8 cellular contexts compared by ENCODE assay signal in genomic region chr1:203480525-203481084, GRCh38. TPM values are rescaled to one million over a fixed set of nuclear protein-coding genes. Genes with fewer than 3 reads are reported as not detected.
DNase-seq lines count a peak whose midpoint lies in the region; ATAC-seq, FAIRE-seq and TF ChIP-seq lines count a peak whose summit lies in the region.
"Had no signal": no experiment of that assay in that cellular context is flagged by ENCODE, and none has a peak within 500 bp of the region (broad histone marks: within the 10 kb centered on the region; RNA-seq: fewer than 3 reads in every experiment).

No MANE protein-coding gene starts in this region.

- peak; percentile 41 to 77 (median 68) for ATAC-seq in pancreas
- ATAC-seq in HG03342 (IDR thresholded peaks at IDR 0.05; ENCODE audit: unreplicated experiment), result no peak

- H3K4me3 Mint-ChIP-seq in H9, result no peak overlapping the region

- H3K79me1 ChIP-seq in H9 (ENCODE audit: insufficient read depth, low read depth, low read length, poor library complexity, severe bottlenecking), result no peaks in the 10 kb centered on the region

- FAIRE-seq in pancreas (lab: Jason Lieb, UNC), result no peak

- no peak overlapping the region for H2BK12ac ChIP-seq in H9 (ENCODE audit: insufficient read length, low read depth, low read length)

- no peak overlapping the region for H2BK5ac ChIP-seq in H9 (ENCODE audit: insufficient read length, low read length)

- H3K9me3 ChIP-seq in H9 (ENCODE audit: control insufficient read depth, low read depth, low read length) (no peaks in the 10 kb centered on the region), pancreas (no peaks in the 10 kb centered on the region)

- H3K27ac ChIP-seq in H9 (ENCODE audit: insufficient read length, low read depth, low read length) (no peak overlapping the region), pancreas (peak overlapping the region in 1 of 4 donors; percentile 46)

- no peak overlapping the region for H2BK120ac ChIP-seq in H9 (ENCODE audit: low read depth, low read length, poor library complexity, severe bottlenecking)

- no peak overlapping the region for H4K8ac ChIP-seq in H9 (replicated peaks; ENCODE audit: insufficient read length, low read depth, low read length)

- no peak overlapping the region for H3K56ac ChIP-seq in H9 (ENCODE audit: insufficient read length, low read depth, low read length)

- no peaks in the 10 kb centered on the region for H3K23me2 ChIP-seq in H9 (ENCODE audit: insufficient read length, low read depth, low read length, poor library complexity, severe bottlenecking)

- H4K20me1 ChIP-seq in H9 (ENCODE audit: control insufficient read depth, insufficient read depth, insufficient read length), result no peaks in the 10 kb centered on the region

- no peaks in the 10 kb centered on the region for H3K9me3 Mint-ChIP-seq in H9

- TF ChIP-seq CTCF in H9 (conservative IDR thresholded peaks at IDR 0.05) (no peak), pancreas (IDR thresholded peaks at IDR 0.05) (no peak)

- no peak overlapping the region for H2BK15ac ChIP-seq in H9 (ENCODE audit: low read depth, low read length)

- no peak overlapping the region for H2AFZ ChIP-seq in H9 (ENCODE audit: low read length)

- no peak overlapping the region for H3K18ac ChIP-seq in H9 (ENCODE audit: insufficient read length, low read depth, low read length)

- peaks cover 15% of the 10 kb centered on the region for H3K27me3 Mint-ChIP-seq in H9 (ENCODE audit: low read depth)

- no peak overlapping the region for H3K4ac ChIP-seq in H9 (ENCODE audit: low read depth, low read length)

- H3K4me1 ChIP-seq in H9 (ENCODE audit: insufficient read depth, low read length) (peaks cover 3% of the 10 kb centered on the region; the same call in 1 of the 2 replicates), pancreas (no peaks in the 10 kb centered on the region)

- no peak overlapping the region for H3K4me3 ChIP-seq in pancreas

- no peaks in the 10 kb centered on the region for H3K27me3 ChIP-seq in H9 (ENCODE audit: insufficient read depth, low read length)
- H3K27me3 ChIP-seq in pancreas, result no peaks in the 10 kb centered on the region

- no peak overlapping the region for H2BK20ac ChIP-seq in H9 (ENCODE audit: low read depth, low read length, poor library complexity, severe bottlenecking)

- no peak overlapping the region for H3K23ac ChIP-seq in H9 (ENCODE audit: insufficient read length, low read depth, low read length)

- intact Hi-C loops in pancreas (cut with DNase I), result loop anchor here in 2 of 3 donors (5.0 to 10.0 kb wide), 2 partner anchors 136 to 208 kb away; no protein-coding TSS in a partner anchor

- WGBS in H9 (ENCODE audit: extremely low coverage, insufficient read length, low lambda C conversion rate), result no CpG with 5 or more reads among the region's 6 CpGs
- 32 to 42% methylated on average over 6 of the region's 6 CpGs for WGBS in pancreas, 2 donors

- no peak overlapping the region for H3K4me2 ChIP-seq in H9 (ENCODE audit: insufficient read depth, insufficient read length, low read length)

- peaks cover 14 to 19% of the 10 kb centered on the region in 2 experiments for H3K4me1 Mint-ChIP-seq in H9

- no peaks in the 10 kb centered on the region for H3K36me3 Mint-ChIP-seq in H9 (ENCODE audit: insufficient read depth in 1 of 3, low read depth in 3 of 3)

- H2AK5ac ChIP-seq in H9 (ENCODE audit: insufficient read length, low read length), result no peak overlapping the region

- no peak overlapping the region for H4K5ac ChIP-seq in H9 (ENCODE audit: insufficient read length, low read depth, low read length)

- no peak overlapping the region for H3K14ac ChIP-seq in H9 (ENCODE audit: insufficient read depth, low read length)

- no peak overlapping the region for H4K91ac ChIP-seq in H9 (ENCODE audit: insufficient read length, low read depth, low read length)

- H3K9ac ChIP-seq in H9 (ENCODE audit: extremely low read depth, insufficient read length, low read length), result no peak overlapping the region

- H3K36me3 ChIP-seq in pancreas, result no peaks in the 10 kb centered on the region

- no peak overlapping the region for H3K27ac Mint-ChIP-seq in H9

- H3T11ph ChIP-seq in H9 (ENCODE audit: low read length), result no peak overlapping the region

- no peaks in the 10 kb centered on the region for H3K79me2 ChIP-seq in H9 (ENCODE audit: insufficient read depth, low read length)

- DNase-seq in H9, result peak; percentile 59
- peak; percentile 37 for DNase-seq in NCI-H446 treated with DMSO at 0.1 percent for 48 hours (lab: John Stamatoyannopoulos, UW)
- peak; percentile 49 for DNase-seq in activated CD8-positive, alpha-beta memory T cell treated with anti-CD3 and anti-CD28 coated beads, Interleukin-2, amount 50 U/mL, for 4 hours
- DNase-seq in fibroblast of gingiva (ENCODE audit: low read depth), result peak; percentile 84
- peak in 3 of 6 donors; percentile 29 to 85 (median 84) for DNase-seq in pancreas
- no peak for DNase-seq in COLO829 (ENCODE audit: low spot score)

RNA-seq across cellular contexts. Expression of gene PRELP, which starts 5.0 kb away (rescaled TPM):
- total RNA-seq in H9 (2021), result 0.07 and 0.09 TPM in 2 replicates
- 1 to 10 TPM; 1.2 to 6.6 (median 2.4) TPM for total RNA-seq in pancreas
- polyA plus RNA-seq in pancreas, result 1 to 10 TPM; 3.4 to 4.1 TPM
- total RNA-seq: T-helper 1 cell treated with Interleukin-12 subunit alpha and Interleukin-12 subunit beta and Interleukin-4 antibody, amounts not matched to agents 30 ng/mL and 1 ng/mL, for 36 hours had no signal

RNA-seq across cellular contexts. Expression of gene OPTC, which starts 13.3 kb away (rescaled TPM):
- total RNA-seq in H9 (2021) (0.68 and 1.1 TPM in 2 replicates), pancreas (not detected)
- polyA plus RNA-seq in pancreas, result not detected
- total RNA-seq: T-helper 1 cell treated with Interleukin-12 subunit alpha and Interleukin-12 subunit beta and Interleukin-4 antibody, amounts not matched to agents 30 ng/mL and 1 ng/mL, for 36 hours had no signal
